Comparison of ENCODE assay signal across 8 cellular contexts in genomic region chr1:223748405-223748772, GRCh38. TPM values are rescaled to one million over a fixed set of nuclear protein-coding genes. Genes with fewer than 3 reads are reported as not detected.
A peak's percentile ranks its signal among the peaks of the same experiment; 100 is the strongest.
DNase-seq lines count a peak whose midpoint lies in the region; ATAC-seq, FAIRE-seq and TF ChIP-seq lines count a peak whose summit lies in the region.

No MANE protein-coding gene starts in this region.

- no peaks in the 10 kb centered on the region for H3K27me3 ChIP-seq in ACC112 (ENCODE audit: insufficient read depth, low read length)
- no peaks in the 10 kb centered on the region for H3K27me3 ChIP-seq in astrocyte (ENCODE audit: insufficient read depth, low read length)
- H3K27me3 ChIP-seq in layer of hippocampus (ENCODE audit: control insufficient read depth, insufficient read depth, low read length), result no peaks in the 10 kb centered on the region
- H3K27me3 ChIP-seq in tibial artery, result no peaks in the 10 kb centered on the region

- peaks cover 64% of the 10 kb centered on the region for H4K20me1 ChIP-seq in astrocyte (ENCODE audit: insufficient read depth, low read length)

- no peak overlapping the region for H3K4me3 Mint-ChIP-seq in HFFc6
- H3K4me3 Mint-ChIP-seq in astrocyte (ENCODE audit: unreplicated experiment), result no peak overlapping the region

- no peak for ATAC-seq in GM18519 (IDR thresholded peaks at IDR 0.05; ENCODE audit: low FRiP score, unreplicated experiment)

- DNase-seq in HFFc6 (peak; percentile 49), astrocyte (ENCODE audit: low read depth) (peak; percentile 47), tibial artery (no peak), GOT3 (lab: John Stamatoyannopoulos, UW) (no peak), GM10266 (ENCODE audit: extremely low spot score) (no peak)

- no peaks in the 10 kb centered on the region for H3K9me3 Mint-ChIP-seq in HFFc6
- no peaks in the 10 kb centered on the region for H3K9me3 Mint-ChIP-seq in astrocyte (ENCODE audit: unreplicated experiment)

- no peaks in the 10 kb centered on the region for H3K9me3 ChIP-seq in astrocyte (ENCODE audit: insufficient read depth, low read depth, low read length)
- no peaks in the 10 kb centered on the region for H3K9me3 ChIP-seq in tibial artery

- intact Hi-C loops in tibial artery (cut with DNase I; ENCODE audit: low total_unique reads), result loop anchor here (2.0 kb wide), 2 partner anchors 36 to 50 kb away; partner anchors contain the start of gene CAPN2

- FAIRE-seq in astrocyte (lab: Jason Lieb, UNC), result peak; percentile 74

- H3K4me1 ChIP-seq in ACC112 (ENCODE audit: control insufficient read depth, insufficient read depth, low read length, unreplicated experiment) (peaks cover 32% of the 10 kb centered on the region), astrocyte (ENCODE audit: insufficient read depth, low read length) (peaks cover 34% of the 10 kb centered on the region), tibial artery (peaks cover 0 to 16% (median 12%) of the 10 kb centered on the region in 4 donors)

- H3K4me2 ChIP-seq in astrocyte (ENCODE audit: low read length), result peak overlapping the region; percentile 76

- peaks cover 45% of the 10 kb centered on the region for H3K4me1 Mint-ChIP-seq in HFFc6 (ENCODE audit: low read depth)
- H3K4me1 Mint-ChIP-seq in astrocyte (ENCODE audit: low read depth, unreplicated experiment), result peaks cover 25% of the 10 kb centered on the region

- H3K36me3 ChIP-seq in ACC112 (ENCODE audit: insufficient read depth, low read length) (peaks cover 50% of the 10 kb centered on the region; the same call in 1 of the 2 replicates), astrocyte (ENCODE audit: insufficient read depth, low read length) (peaks cover 74% of the 10 kb centered on the region), tibial artery (peaks cover 67 to 76% (median 72%) of the 10 kb centered on the region in 3 donors)

- TF ChIP-seq CTCF in HFFc6 (IDR thresholded peaks at IDR 0.05) (no peak), astrocyte (IDR thresholded peaks at IDR 0.05; ENCODE audit: insufficient read depth, low read depth, low read length) (no peak), tibial artery (IDR thresholded peaks at IDR 0.05) (no peak), GM10266 (IDR thresholded peaks at IDR 0.05; ENCODE audit: control insufficient read depth, insufficient read depth, low read depth, missing control alignments) (no peak)

- H3K36me3 Mint-ChIP-seq in HFFc6 (ENCODE audit: low read depth) (peaks cover 63% of the 10 kb centered on the region), astrocyte (ENCODE audit: low read depth, unreplicated experiment) (peaks cover 44% of the 10 kb centered on the region)

- peak overlapping the region; percentile 61 for H3K9ac ChIP-seq in astrocyte (ENCODE audit: low read length)

- H2AFZ ChIP-seq in ACC112 (ENCODE audit: low read length, unreplicated experiment) (no peak overlapping the region), astrocyte (ENCODE audit: low read depth, low read length) (no peak overlapping the region)

- H3K27ac Mint-ChIP-seq in HFFc6, result peak overlapping the region; percentile 82
- H3K27ac Mint-ChIP-seq in astrocyte (ENCODE audit: unreplicated experiment), result peak overlapping the region; percentile 72

- H3K79me2 ChIP-seq in ACC112 (ENCODE audit: control insufficient read depth, insufficient read depth, low read length, unreplicated experiment), result peaks cover 10% of the 10 kb centered on the region
- peaks cover 53% of the 10 kb centered on the region for H3K79me2 ChIP-seq in astrocyte (ENCODE audit: insufficient read depth, low read length)

- H3K4me3 ChIP-seq in ACC112 (ENCODE audit: low read depth, low read length) (no peak overlapping the region), astrocyte (ENCODE audit: insufficient read depth, low read depth, low read length) (no peak overlapping the region), tibial artery (peak overlapping the region; percentile 50 to 54)

- H3K27me3 Mint-ChIP-seq in HFFc6 (ENCODE audit: insufficient read depth), result no peaks in the 10 kb centered on the region; the same call in none of the 2 replicates
- no peaks in the 10 kb centered on the region for H3K27me3 Mint-ChIP-seq in astrocyte (ENCODE audit: low read depth, unreplicated experiment)

- H3K27ac ChIP-seq in ACC112 (ENCODE audit: low read depth, low read length), result peak overlapping the region; percentile 63
- peak overlapping the region; percentile 64 for H3K27ac ChIP-seq in astrocyte (ENCODE audit: low read depth, low read length)
- H3K27ac ChIP-seq in layer of hippocampus (ENCODE audit: low read depth, low read length), result peak overlapping the region; percentile 56
- H3K27ac ChIP-seq in tibial artery, result peak overlapping the region; percentile 62 to 78

RNA-seq across cellular contexts. Expression of gene CAPN2, which starts 36.0 kb away (rescaled TPM):
- total RNA-seq in HFFc6 (2021; fragmentation: NEBNext Ultra II Directional; extraction: Animal tissue kit (Norgen Biotek cat#: 25700)), result 100 to 1,000 TPM; 380 to 424 (median 413) TPM
- total RNA-seq in astrocyte, result 340 and 391 TPM in 2 replicates

Comparison
In these comparisons a context has a peak if more than half of its experiments do, and no peak if none do; other contexts are left out.
1. H3K4me3 ChIP-seq: peak in tibial artery (2 of 2); none in ACC112 (single experiment) and astrocyte (single experiment).
2. DNase-seq: peak in HFFc6 (single experiment) and astrocyte (single experiment); none in tibial artery (0 of 2), GOT3 (single experiment) and GM10266 (single experiment).
3. Peak in every context shown above with its lines, with median percentiles within 50 percentile points of each other: H3K27ac ChIP-seq.